Comparison of ENCODE assay signal across 8 cellular contexts in genomic region chr1:5514519-5515183, GRCh38.
DNase-seq lines count a peak whose midpoint lies in the region; ATAC-seq and TF ChIP-seq lines count a peak whose summit lies in the region.

No MANE protein-coding gene starts in this region.

- no peak overlapping the region for H3K4me3 Mint-ChIP-seq in nephron progenitor cell

- H3K9me3 Mint-ChIP-seq in nephron progenitor cell, result peaks cover 17% of the 10 kb centered on the region

- ATAC-seq in HG02885 (IDR thresholded peaks at IDR 0.05; ENCODE audit: poor library complexity, unreplicated experiment) (peak; percentile 49), GM19463 (IDR thresholded peaks at IDR 0.05; ENCODE audit: unreplicated experiment) (no peak)
- peak; percentile 74 for ATAC-seq in stimulated activated naive CD8-positive, alpha-beta T cell treated with anti-CD3 and anti-CD28 coated beads, Interleukin-15, Interleukin-2, amounts not matched to agents 100 U/mL and 50 U/mL, for 24 hours

- TF ChIP-seq CTCF in nephron progenitor cell (IDR thresholded peaks at IDR 0.05), result peak; percentile 100

- no peaks in the 10 kb centered on the region; the same call in 1 of the 2 replicates for H3K9me3 ChIP-seq in NT2/D1 (ENCODE audit: insufficient read depth, low read length)

- H3K27me3 Mint-ChIP-seq in nephron progenitor cell (ENCODE audit: low read depth, poor library complexity), result peaks cover 41% of the 10 kb centered on the region

- peak; percentile 32 for DNase-seq in Daoy (ENCODE audit: low read depth)
- DNase-seq in NT2/D1 (ENCODE audit: low read depth, low spot score), result peak; percentile 28
- peak; percentile 92 for DNase-seq in activated CD8-positive, alpha-beta memory T cell treated with anti-CD3 and anti-CD28 coated beads, Interleukin-2, amount 50 U/mL, for 48 hours
- DNase-seq in erythroblast (lab: John Stamatoyannopoulos, UW), result peak; percentile 33 to 59
- peak; percentile 91 for DNase-seq in nephron progenitor cell
- DNase-seq in stimulated activated naive CD8-positive, alpha-beta T cell treated with anti-CD3 and anti-CD28 coated beads, Interleukin-15, Interleukin-2, amounts not matched to agents 100 U/mL and 50 U/mL, for 24 hours, result peak; percentile 82

- H3K4me1 Mint-ChIP-seq in nephron progenitor cell, result no peaks in the 10 kb centered on the region

- H3K36me3 Mint-ChIP-seq in nephron progenitor cell (ENCODE audit: low read depth), result no peaks in the 10 kb centered on the region

- no peak overlapping the region for H3K9ac ChIP-seq in NT2/D1 (ENCODE audit: insufficient read length, low read depth)

- no peak overlapping the region for H3K4me3 ChIP-seq in NT2/D1 (ENCODE audit: insufficient read length, low read depth)

- no peak for TF ChIP-seq POLR2A in erythroblast (IDR thresholded peaks at IDR 0.05; ENCODE audit: low read length)

- no peak overlapping the region for H3K27ac Mint-ChIP-seq in nephron progenitor cell

- no peaks in the 10 kb centered on the region for H3K36me3 ChIP-seq in NT2/D1 (ENCODE audit: insufficient read depth, insufficient read length, low read length)

- H3K4me1 ChIP-seq in NT2/D1 (ENCODE audit: insufficient read depth, insufficient read length), result no peaks in the 10 kb centered on the region

- peaks cover 26% of the 10 kb centered on the region for H3K27me3 ChIP-seq in NT2/D1 (ENCODE audit: insufficient read depth, insufficient read length)

Comparison
In these comparisons a context has a peak if more than half of its experiments do, and no peak if none do; other contexts are left out.
1. DNase-seq: peak in every context shown above with its lines; median percentile 92 in activated CD8-positive, alpha-beta memory T cell treated with anti-CD3 and anti-CD28 coated beads, Interleukin-2, amount 50 U/mL, for 48 hours; 91 in nephron progenitor cell; 82 in stimulated activated naive CD8-positive, alpha-beta T cell treated with anti-CD3 and anti-CD28 coated beads, Interleukin-15, Interleukin-2, amounts not matched to agents 100 U/mL and 50 U/mL, for 24 hours; 46 in erythroblast; 32 in Daoy; 28 in NT2/D1.